In genomic region chr14:67619446-67620216, GRCh38 we compare ENCODE assay signal across 8 cellular contexts. TPM values are rescaled to one million over a fixed set of nuclear protein-coding genes. Genes with fewer than 3 reads are reported as not detected.
A peak's percentile ranks its signal among the peaks of the same experiment; 100 is the strongest.
DNase-seq lines count a peak whose midpoint lies in the region; TF ChIP-seq lines count a peak whose summit lies in the region.

Gene ARG2 (plus strand): TSS chr14:67619920. CDS start chr14:67619978, 58 bp downstream.

- in situ Hi-C loops in G401 (cut with HindIII; ENCODE audit: low sequenced_read_pairs): no loop called here

- H3K9me3 ChIP-seq in MM.1S (replicated peaks; ENCODE audit: insufficient read depth, low read length) (no peaks in the 10 kb centered on the region), neuron (ENCODE audit: low read length) (no peaks in the 10 kb centered on the region), subcutaneous abdominal adipose tissue (ENCODE audit: control insufficient read depth in 5 of 5, low read length in 5 of 5) (no peaks in the 10 kb centered on the region)

- DNase-seq in G401 (ENCODE audit: low spot score) (peak; percentile 99), HCEC 1CT (peak; percentile 91), MM.1S (peak; percentile 88), SIG-M5 (lab: John Stamatoyannopoulos, UW) (peak; percentile 18), foreskin melanocyte (peak; percentile 71)
- DNase-seq in activated naive CD4-positive, alpha-beta T cell (lab: John Stamatoyannopoulos, UW): peak; percentile 75 to 97 (median 92)

- H3K36me3 ChIP-seq in MM.1S (replicated peaks; ENCODE audit: insufficient read depth, low read length): no peaks in the 10 kb centered on the region
- no peaks in the 10 kb centered on the region for H3K36me3 ChIP-seq in neuron (ENCODE audit: insufficient read depth, low read length)
- no peaks in the 10 kb centered on the region for H3K36me3 ChIP-seq in subcutaneous abdominal adipose tissue (ENCODE audit: control insufficient read depth in 5 of 5, insufficient read depth in 5 of 5, low read length in 5 of 5)

- TF ChIP-seq CTCF in MM.1S (IDR thresholded peaks at IDR 0.05; ENCODE audit: low read length): 0 out of 2 replicates have a peak, but pooled peaks have one; percentile 5

- 0 out of 2 replicates have a peak, but pooled peaks cover 2% of the 10 kb centered on the region for H3K4me1 ChIP-seq in MM.1S (ENCODE audit: low read length)
- H3K4me1 ChIP-seq in neuron (ENCODE audit: insufficient read depth, low read length): peaks cover 15% of the 10 kb centered on the region
- H3K4me1 ChIP-seq in subcutaneous abdominal adipose tissue (ENCODE audit: control insufficient read depth in 5 of 5, insufficient read depth in 5 of 5, low read length in 5 of 5): peaks cover 0 to 32% (median 24%) of the 10 kb centered on the region in 5 donors

- peak within 1 kb of the TSS; percentile 78 for H2AFZ ChIP-seq in MM.1S (ENCODE audit: low read length)
- H2AFZ ChIP-seq in neuron (ENCODE audit: low read depth, low read length): peak within 1 kb of the TSS; percentile 75

- H3K4me2 ChIP-seq in MM.1S (ENCODE audit: low read depth, low read length): peak within 1 kb of the TSS; percentile 83

- H3K27me3 ChIP-seq in MM.1S (replicated peaks; ENCODE audit: insufficient read depth, low read length): no peaks in the 10 kb centered on the region
- no peaks in the 10 kb centered on the region for H3K27me3 ChIP-seq in neuron (ENCODE audit: insufficient read depth, low read length)
- H3K27me3 ChIP-seq in subcutaneous abdominal adipose tissue (ENCODE audit: control insufficient read depth in 5 of 5, insufficient read depth in 4 of 5, low read length in 5 of 5): no peaks in the 10 kb centered on the region

- peak within 1 kb of the TSS; percentile 67 for H3K9ac ChIP-seq in MM.1S (ENCODE audit: low read length)
- peak within 1 kb of the TSS in 4 of 5 donors; percentile 64 to 84 (median 69) for H3K9ac ChIP-seq in subcutaneous abdominal adipose tissue (ENCODE audit: low read length in 5 of 5)

- H3K9me2 ChIP-seq in MM.1S (replicated peaks; ENCODE audit: insufficient read depth, low read length): no peaks in the 10 kb centered on the region

- no peaks in the 10 kb centered on the region for H3K79me2 ChIP-seq in MM.1S (ENCODE audit: low read length)

- H3K4me3 ChIP-seq in MM.1S (ENCODE audit: low read length) (peak within 1 kb of the TSS; percentile 72), neuron (ENCODE audit: low read length) (peak within 1 kb of the TSS; percentile 71), subcutaneous abdominal adipose tissue (ENCODE audit: low read depth in 1 of 5, low read length in 5 of 5) (peak within 1 kb of the TSS; percentile 69 to 82 (median 74))

- peak within 1 kb of the TSS; percentile 58; the same call in 1 of the 2 replicates for H3K27ac ChIP-seq in MM.1S (ENCODE audit: low read length)
- H3K27ac ChIP-seq in subcutaneous abdominal adipose tissue (ENCODE audit: low read depth, low read length): no peak within 1 kb of the TSS

- H4K20me1 ChIP-seq in MM.1S (ENCODE audit: insufficient read depth, low read length): no peaks in the 10 kb centered on the region

- H3F3A ChIP-seq in MM.1S (ENCODE audit: insufficient read depth, low read length): peaks cover 9% of the 10 kb centered on the region

RNA-seq across cellular contexts. Expression of gene ARG2, which starts in this region (rescaled TPM):
- total RNA-seq in G401 (2014; rRNA removed; shearing (Covaris generic)): 82.0 and 91.5 TPM in 2 replicates

Comparison
In these comparisons a context has a peak if more than half of its experiments do, and no peak if none do; other contexts are left out.
1. DNase-seq: peak in every context shown above with its lines; median percentile 99 in G401; 92 in activated naive CD4-positive, alpha-beta T cell; 91 in HCEC 1CT; 88 in MM.1S; 71 in foreskin melanocyte; 18 in SIG-M5.